In genomic region chr6:33160728-33161323, GRCh38 we compare ENCODE assay signal across 8 cellular contexts. TPM values are rescaled to one million over a fixed set of nuclear protein-coding genes. Genes with fewer than 3 reads are reported as not detected.
DNase-seq lines count a peak whose midpoint lies in the region; ATAC-seq and TF ChIP-seq lines count a peak whose summit lies in the region.

No MANE protein-coding gene starts in this region.

- H3K79me2 ChIP-seq in OCI-LY7 (ENCODE audit: insufficient read depth, low read depth, low read length), result no peaks in the 10 kb centered on the region

- H3K9ac ChIP-seq in colonic mucosa (ENCODE audit: low read depth in 2 of 2, low read length in 2 of 2), result peak overlapping the region in 1 of 2 donors; percentile 64

- no peaks in the 10 kb centered on the region for H3K9me2 ChIP-seq in OCI-LY7 (ENCODE audit: insufficient read depth, low read length)

- no peak overlapping the region for H3K4me3 Mint-ChIP-seq in activated CD4-positive, alpha-beta T cell treated with anti-CD3 and anti-CD28 coated beads for 36 hours
- H3K4me3 Mint-ChIP-seq in mesothelial cell of epicardium, result peak overlapping the region; percentile 84

- H3K27me3 ChIP-seq in colonic mucosa, result no peaks in the 10 kb centered on the region

- POLR2A ChIA-PET in activated CD4-positive, alpha-beta T cell treated with anti-CD3 and anti-CD28 coated beads for 36 hours (lab: Charles Lee), result no interaction called here
- POLR2A ChIA-PET in OCI-LY7 (lab: Charles Lee), result interaction anchor here (0.7 kb wide), 1 partner anchor 75 kb away, joined by 4 read pairs; no protein-coding TSS in a partner anchor

- ATAC-seq in activated CD4-positive, alpha-beta T cell treated with anti-CD3 and anti-CD28 coated beads for 36 hours, result no peak
- no peak for ATAC-seq in GM19452 (IDR thresholded peaks at IDR 0.05; ENCODE audit: unreplicated experiment)

- DNase-seq in activated CD4-positive, alpha-beta T cell treated with anti-CD3 and anti-CD28 coated beads for 48 hours, result peak; percentile 24
- no peak for DNase-seq in activated CD4-positive, alpha-beta T cell treated with anti-CD3 and anti-CD28 coated beads for 36 hours
- DNase-seq in OCI-LY7 (ENCODE audit: low spot score) (no peak), colonic mucosa (peak; percentile 87), mesothelial cell of epicardium (ENCODE audit: low spot score in 2 of 2, unreplicated experiment in 2 of 2) (no peak), NCI-H187 (lab: John Stamatoyannopoulos, UW) (no peak), NCI-H524 treated with DMSO at 0.1 percent for 48 hours (lab: John Stamatoyannopoulos, UW) (no peak)

- no peaks in the 10 kb centered on the region for H3K36me3 Mint-ChIP-seq in activated CD4-positive, alpha-beta T cell treated with anti-CD3 and anti-CD28 coated beads for 36 hours (ENCODE audit: low read depth)
- H3K36me3 Mint-ChIP-seq in mesothelial cell of epicardium, result no peaks in the 10 kb centered on the region

- H3K27ac Mint-ChIP-seq in activated CD4-positive, alpha-beta T cell treated with anti-CD3 and anti-CD28 coated beads for 36 hours, result no peak overlapping the region
- no peak overlapping the region for H3K27ac Mint-ChIP-seq in mesothelial cell of epicardium

- BruUV-seq in OCI-LY7 (replicated peaks; lab: Mats Ljungman, UMichigan), result no TSS peak

- H3K9me3 Mint-ChIP-seq in activated CD4-positive, alpha-beta T cell treated with anti-CD3 and anti-CD28 coated beads for 36 hours (ENCODE audit: low read depth), result no peaks in the 10 kb centered on the region
- H3K9me3 Mint-ChIP-seq in mesothelial cell of epicardium, result no peaks in the 10 kb centered on the region

- H3K9me3 ChIP-seq in OCI-LY7 (ENCODE audit: low read length) (no peaks in the 10 kb centered on the region), colonic mucosa (no peaks in the 10 kb centered on the region)

- peaks cover 7% of the 10 kb centered on the region for H3K4me1 ChIP-seq in OCI-LY7 (ENCODE audit: insufficient read depth, low read length, poor library complexity, severe bottlenecking)
- H3K4me1 ChIP-seq in colonic mucosa, result no peaks in the 10 kb centered on the region

- no peaks in the 10 kb centered on the region for H4K20me1 ChIP-seq in OCI-LY7 (ENCODE audit: insufficient read depth, low read length)

- no peak overlapping the region for H3K27ac ChIP-seq in OCI-LY7 (ENCODE audit: low read depth, low read length, poor library complexity, severe bottlenecking)
- H3K27ac ChIP-seq in colonic mucosa, result peak overlapping the region; percentile 19

- no peaks in the 10 kb centered on the region for H3K36me3 ChIP-seq in OCI-LY7 (ENCODE audit: insufficient read depth, low read length)
- H3K36me3 ChIP-seq in colonic mucosa, result no peaks in the 10 kb centered on the region

- H3K4me2 ChIP-seq in OCI-LY7 (ENCODE audit: low read length), result peak overlapping the region; percentile 68; the same call in 1 of the 2 replicates

- H3K4me3 ChIP-seq in OCI-LY7 (ENCODE audit: low read depth, low read length, poor library complexity, severe bottlenecking) (no peak overlapping the region), colonic mucosa (no peak overlapping the region)

- peaks cover 5% of the 10 kb centered on the region for H3K27me3 Mint-ChIP-seq in activated CD4-positive, alpha-beta T cell treated with anti-CD3 and anti-CD28 coated beads for 36 hours
- peaks cover 3% of the 10 kb centered on the region for H3K27me3 Mint-ChIP-seq in mesothelial cell of epicardium (ENCODE audit: low read depth)

- H3K4me1 Mint-ChIP-seq in activated CD4-positive, alpha-beta T cell treated with anti-CD3 and anti-CD28 coated beads for 36 hours, result peaks cover 10% of the 10 kb centered on the region
- peaks cover 10% of the 10 kb centered on the region for H3K4me1 Mint-ChIP-seq in mesothelial cell of epicardium

- intact Hi-C loops in activated CD4-positive, alpha-beta T cell treated with anti-CD3 and anti-CD28 coated beads for 36 hours (cut with DNase I, micrococcal nuclease), result loop anchor here (1.0 kb wide), 3 partner anchors 36 to 87 kb away; no protein-coding TSS in a partner anchor
- intact Hi-C loops in OCI-LY7 (cut with micrococcal nuclease; ENCODE audit: unreplicated experiment), result loop anchor here (1.0 to 2.0 kb wide), 2 partner anchors 36 to 87 kb away; no protein-coding TSS in a partner anchor
- intact Hi-C loops in colonic mucosa (cut with DNase I), result loop anchor here (5.0 kb wide), 1 partner anchor 86 kb away; no protein-coding TSS in a partner anchor

- peak overlapping the region; percentile 80; the same call in 1 of the 2 replicates for H2AFZ ChIP-seq in OCI-LY7 (ENCODE audit: low read length)

- TF ChIP-seq CTCF in OCI-LY7 (conservative IDR thresholded peaks at IDR 0.05; ENCODE audit: low read length) (no peak), colonic mucosa (IDR thresholded peaks at IDR 0.05) (no peak), mesothelial cell of epicardium (IDR thresholded peaks at IDR 0.05; ENCODE audit: unreplicated experiment) (no peak)

- CTCF ChIA-PET in activated CD4-positive, alpha-beta T cell treated with anti-CD3 and anti-CD28 coated beads for 36 hours (lab: Charles Lee), result interaction anchor here (0.7 to 5.1 kb wide), 10 partner anchors 11 to 1177 kb away, joined by 3 to 41 read pairs (median 6); partner anchors contain the start of gene RING1
- CTCF ChIA-PET in OCI-LY7 (lab: Charles Lee; ENCODE audit: unreplicated experiment), result no interaction called here

RNA-seq across cellular contexts. Expression of gene COL11A2, which starts 31.4 kb away (rescaled TPM):
- total RNA-seq in activated CD4-positive, alpha-beta T cell treated with anti-CD3 and anti-CD28 coated beads for 36 hours, result 1 to 10 TPM; 1.9 to 2.0 TPM
- 3.5 and 5.2 TPM in 2 replicates for total RNA-seq in OCI-LY7 (2014; rRNA removed; shearing (Covaris generic))
- total RNA-seq in OCI-LY7 (2022) (4.5 and 4.6 TPM in 2 replicates), colonic mucosa (under 1 TPM; 0.13 to 0.44 TPM), mesothelial cell of epicardium (12.6 to 14.4 TPM (median 14.2 TPM) in 3 replicates)

RNA-seq across cellular contexts. Expression of gene RXRB, which starts 39.6 kb away (rescaled TPM):
- 10 to 100 TPM; 41.0 to 45.4 TPM for total RNA-seq in activated CD4-positive, alpha-beta T cell treated with anti-CD3 and anti-CD28 coated beads for 36 hours
- 30.6 and 32.5 TPM in 2 replicates for total RNA-seq in OCI-LY7 (2014; rRNA removed; shearing (Covaris generic))
- total RNA-seq in OCI-LY7 (2022), result 47.3 and 48.5 TPM in 2 replicates
- total RNA-seq in colonic mucosa, result 10 to 100 TPM; 33.4 to 36.3 TPM
- total RNA-seq in mesothelial cell of epicardium, result 67.6 to 70.4 TPM (median 70.3 TPM) in 3 replicates

RNA-seq across cellular contexts. Expression of gene SLC39A7, which starts 39.8 kb away (rescaled TPM):
- total RNA-seq in activated CD4-positive, alpha-beta T cell treated with anti-CD3 and anti-CD28 coated beads for 36 hours, result 10 to 100 TPM; 33.0 to 41.8 TPM
- total RNA-seq in OCI-LY7 (2014; rRNA removed; shearing (Covaris generic)), result 22.9 and 29.2 TPM in 2 replicates
- total RNA-seq in OCI-LY7 (2022), result 48.3 and 53.2 TPM in 2 replicates
- 100 to 1,000 TPM; 170 to 212 TPM for total RNA-seq in colonic mucosa
- 138 to 140 TPM (median 140 TPM) in 3 replicates for total RNA-seq in mesothelial cell of epicardium

RNA-seq across cellular contexts. Expression of gene HSD17B8, which starts 43.6 kb away (rescaled TPM):
- 10 to 100 TPM; 23.4 to 33.2 TPM for total RNA-seq in activated CD4-positive, alpha-beta T cell treated with anti-CD3 and anti-CD28 coated beads for 36 hours
- 11.6 and 21.4 TPM in 2 replicates for total RNA-seq in OCI-LY7 (2014; rRNA removed; shearing (Covaris generic))
- 18.8 and 23.5 TPM in 2 replicates for total RNA-seq in OCI-LY7 (2022)
- total RNA-seq in colonic mucosa, result 10 to 100 TPM; 13.0 to 23.7 TPM
- 15.0 to 15.3 TPM (median 15.1 TPM) in 3 replicates for total RNA-seq in mesothelial cell of epicardium

RNA-seq across cellular contexts. Expression of gene RING1, which starts 47.5 kb away (rescaled TPM):
- total RNA-seq in activated CD4-positive, alpha-beta T cell treated with anti-CD3 and anti-CD28 coated beads for 36 hours, result 10 to 100 TPM; 28.3 to 39.3 TPM
- total RNA-seq in OCI-LY7 (2014; rRNA removed; shearing (Covaris generic)), result 25.0 and 31.8 TPM in 2 replicates
- total RNA-seq in OCI-LY7 (2022) (40.0 and 42.7 TPM in 2 replicates), colonic mucosa (10 to 100 TPM; 24.8 to 30.9 TPM), mesothelial cell of epicardium (55.8 to 59.0 TPM (median 56.0 TPM) in 3 replicates)

Comparison
In these comparisons a context has a peak if more than half of its experiments do, and no peak if none do; other contexts are left out.
1. DNase-seq: peak in activated CD4-positive, alpha-beta T cell treated with anti-CD3 and anti-CD28 coated beads for 48 hours (single experiment) and colonic mucosa (single experiment); none in activated CD4-positive, alpha-beta T cell treated with anti-CD3 and anti-CD28 coated beads for 36 hours (single experiment), OCI-LY7 (single experiment), mesothelial cell of epicardium (0 of 2), NCI-H187 (0 of 2) and NCI-H524 treated with DMSO at 0.1 percent for 48 hours (single experiment).